In the genomic region with DNA sequence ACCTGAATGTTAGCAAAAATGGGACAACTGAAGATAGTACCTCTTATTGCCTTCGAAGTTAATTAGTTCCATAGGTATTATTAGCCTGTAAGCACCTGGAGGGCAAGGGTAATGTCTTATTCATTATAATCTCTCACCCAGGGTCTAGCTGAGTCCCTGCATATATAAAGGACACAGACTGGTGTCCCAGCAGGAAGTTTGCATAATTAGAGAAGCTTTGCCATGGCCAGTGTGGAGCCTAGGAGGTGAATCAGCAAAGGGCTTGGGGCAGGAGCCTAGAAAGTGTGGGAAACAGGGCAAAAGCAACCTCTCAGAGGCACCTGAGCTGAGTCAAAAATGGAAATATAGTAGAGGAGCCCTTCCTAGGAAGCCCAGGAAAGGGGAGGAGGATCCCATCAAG, we compare ENCODE assay signal across 8 cellular contexts.
"Had no signal": no experiment of that assay in that cellular context is flagged by ENCODE, and none has a peak within 500 bp of the region (broad histone marks: within the 10 kb centered on the region; RNA-seq: fewer than 3 reads in every experiment).

No MANE protein-coding gene starts in this region.

- H3K4me3 ChIP-seq: K562 had no signal

- ATAC-seq: K562 had no signal

- FAIRE-seq: H54, K562 had no signal

- DNase-seq: GOT3, H9, HCEC 1CT, IMR-90, KG1 had no signal

- H3K27ac ChIP-seq: HL-60 had no signal
